Comparison of ENCODE assay signal across 7 cellular contexts in genomic region chr1:82421782-82422181, GRCh38.
"Had no signal": no experiment of that assay in that cellular context is flagged by ENCODE, and none has a peak within 500 bp of the region (broad histone marks: within the 10 kb centered on the region; RNA-seq: fewer than 3 reads in every experiment).

No MANE protein-coding gene starts in this region.

- ATAC-seq: HCT116 had no signal

- H3K9me3 ChIP-seq: HAP-1 had no signal

- FAIRE-seq: HTR-8/SVneo had no signal

- H3K9ac ChIP-seq: GM23248 had no signal

- DNase-seq: GM23248, GOT3, H7, KBM-7 had no signal

- H3K27ac ChIP-seq: GM23248 had no signal

- H3K36me3 ChIP-seq: HAP-1 had no signal

- H3K4me3 ChIP-seq: GM23248, HAP-1 had no signal

- H3K4me1 ChIP-seq: HAP-1 had no signal

- H2AFZ ChIP-seq: GM23248 had no signal
